In the genomic region with DNA sequence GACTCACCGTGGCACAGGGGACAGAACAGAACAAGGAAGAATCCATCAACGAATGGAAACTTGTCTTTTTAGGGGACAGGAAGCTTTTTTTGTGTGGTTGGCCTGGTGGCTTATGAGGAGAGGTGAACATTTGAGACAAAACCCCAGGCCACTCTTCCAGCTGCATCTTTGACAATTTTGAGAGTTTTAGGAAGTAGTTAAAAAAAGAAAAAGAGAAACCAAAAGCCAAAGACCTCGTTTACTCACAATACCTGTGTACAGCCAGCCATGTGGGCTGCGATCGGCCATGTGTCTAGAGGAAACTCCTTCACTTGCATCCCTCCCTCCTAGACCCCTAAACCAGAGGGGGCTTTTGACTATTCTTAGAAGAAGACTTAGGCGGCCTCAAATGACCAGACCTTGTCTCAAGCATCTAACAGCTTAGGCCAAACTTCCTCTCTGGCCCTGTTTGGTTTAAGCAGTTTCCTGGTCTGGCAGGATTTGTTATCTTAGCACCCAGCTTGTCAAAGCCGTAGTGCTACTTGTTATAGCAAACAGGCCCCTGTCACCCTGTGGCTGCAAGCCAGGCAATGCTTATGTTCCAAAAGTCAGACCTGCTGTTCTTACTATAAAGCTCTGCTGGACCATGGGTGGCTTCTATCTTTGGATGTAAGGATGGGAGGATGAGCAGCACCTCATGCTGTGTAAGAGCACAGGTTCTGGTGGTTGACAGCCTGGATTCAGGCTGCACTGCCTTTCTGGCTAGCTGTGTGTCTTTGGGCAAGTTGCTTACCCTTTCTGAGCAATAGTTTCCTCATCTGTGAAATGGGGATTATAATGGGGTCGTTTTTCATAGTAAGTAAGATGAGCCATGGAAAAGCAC, we compare ENCODE assay signal across 8 cellular contexts. TPM values are rescaled to one million over a fixed set of nuclear protein-coding genes. Genes with fewer than 3 reads are reported as not detected.
A peak's percentile ranks its signal among the peaks of the same experiment; 100 is the strongest.
DNase-seq lines count a peak whose midpoint lies in the region; ATAC-seq lines count a peak whose summit lies in the region.

No MANE protein-coding gene starts in this region.

- H3K27me3 Mint-ChIP-seq in activated naive CD8-positive, alpha-beta T cell treated with anti-CD3 and anti-CD28 coated beads, Interleukin-2, amount 10 ng/mL, durations not matched to agents 7 days and 5 days = no peaks in the 10 kb centered on the region
- no peaks in the 10 kb centered on the region for H3K27me3 Mint-ChIP-seq in natural killer cell treated with Interleukin-12 subunit alpha and Interleukin-12 subunit beta and Interleukin-15 and Interleukin-18, amount 100 ng/mL, for 72 hours

- peak; percentile 80 for DNase-seq in SKM-1 treated with dmso at 0.1 percent for 144 hours (lab: John Stamatoyannopoulos, UW; ENCODE audit: unreplicated experiment)
- DNase-seq in activated naive CD8-positive, alpha-beta T cell treated with anti-CD3 and anti-CD28 coated beads, Interleukin-2, amount 10 ng/mL, durations not matched to agents 7 days and 5 days = peak; percentile 61
- peak; percentile 90 for DNase-seq in natural killer cell treated with Interleukin-12 subunit alpha and Interleukin-12 subunit beta and Interleukin-15 and Interleukin-18, amount 100 ng/mL, for 72 hours (ENCODE audit: low spot score)
- no peak for DNase-seq in cerebellar cortex (ENCODE audit: low spot score)
- no peak for DNase-seq in GOT3 (lab: John Stamatoyannopoulos, UW)
- DNase-seq in NCI-H510A treated with DMSO at 0.1 percent for 48 hours (lab: John Stamatoyannopoulos, UW) = no peak

- POLR2A ChIA-PET in activated naive CD8-positive, alpha-beta T cell treated with anti-CD3 and anti-CD28 coated beads, Interleukin-2, amount 10 ng/mL, durations not matched to agents 7 days and 5 days (lab: Charles Lee) = interaction anchor here (0.9 to 5.5 kb wide), 6 partner anchors 11 to 72 kb away, joined by 3 to 47 read pairs (median 5); a partner anchor contains a TSS

- peaks cover 82% of the 10 kb centered on the region for H3K4me1 Mint-ChIP-seq in activated naive CD8-positive, alpha-beta T cell treated with anti-CD3 and anti-CD28 coated beads, Interleukin-2, amount 10 ng/mL, durations not matched to agents 7 days and 5 days
- H3K4me1 Mint-ChIP-seq in natural killer cell treated with Interleukin-12 subunit alpha and Interleukin-12 subunit beta and Interleukin-15 and Interleukin-18, amount 100 ng/mL, for 72 hours (ENCODE audit: low read depth in 2 of 2) = peaks cover 76 to 86% of the 10 kb centered on the region in 2 donors

- peak overlapping the region; percentile 67 for H3K4me3 Mint-ChIP-seq in activated naive CD8-positive, alpha-beta T cell treated with anti-CD3 and anti-CD28 coated beads, Interleukin-2, amount 10 ng/mL, durations not matched to agents 7 days and 5 days
- peak overlapping the region; percentile 85 for H3K4me3 Mint-ChIP-seq in natural killer cell treated with Interleukin-12 subunit alpha and Interleukin-12 subunit beta and Interleukin-15 and Interleukin-18, amount 100 ng/mL, for 72 hours

- peaks cover 10% of the 10 kb centered on the region for H3K36me3 Mint-ChIP-seq in activated naive CD8-positive, alpha-beta T cell treated with anti-CD3 and anti-CD28 coated beads, Interleukin-2, amount 10 ng/mL, durations not matched to agents 7 days and 5 days
- H3K36me3 Mint-ChIP-seq in natural killer cell treated with Interleukin-12 subunit alpha and Interleukin-12 subunit beta and Interleukin-15 and Interleukin-18, amount 100 ng/mL, for 72 hours = peaks cover 11% of the 10 kb centered on the region

- H3K9me3 Mint-ChIP-seq in activated naive CD8-positive, alpha-beta T cell treated with anti-CD3 and anti-CD28 coated beads, Interleukin-2, amount 10 ng/mL, durations not matched to agents 7 days and 5 days = no peaks in the 10 kb centered on the region
- no peaks in the 10 kb centered on the region for H3K9me3 Mint-ChIP-seq in natural killer cell treated with Interleukin-12 subunit alpha and Interleukin-12 subunit beta and Interleukin-15 and Interleukin-18, amount 100 ng/mL, for 72 hours

- peak; percentile 35 for ATAC-seq in GM18502 (IDR thresholded peaks at IDR 0.05; ENCODE audit: poor library complexity, unreplicated experiment)
- ATAC-seq in HG02885 (IDR thresholded peaks at IDR 0.05; ENCODE audit: poor library complexity, unreplicated experiment) = peak; percentile 38
- peak; percentile 44 for ATAC-seq in activated naive CD8-positive, alpha-beta T cell treated with anti-CD3 and anti-CD28 coated beads, Interleukin-2, amount 10 ng/mL, durations not matched to agents 7 days and 5 days (ENCODE audit: low read depth)
- peak; percentile 41 to 70 for ATAC-seq in natural killer cell treated with Interleukin-12 subunit alpha and Interleukin-12 subunit beta and Interleukin-15 and Interleukin-18, amount 100 ng/mL, for 72 hours

- H3K27ac Mint-ChIP-seq in activated naive CD8-positive, alpha-beta T cell treated with anti-CD3 and anti-CD28 coated beads, Interleukin-2, amount 10 ng/mL, durations not matched to agents 7 days and 5 days = peak overlapping the region; percentile 99
- H3K27ac Mint-ChIP-seq in natural killer cell treated with Interleukin-12 subunit alpha and Interleukin-12 subunit beta and Interleukin-15 and Interleukin-18, amount 100 ng/mL, for 72 hours = peak overlapping the region; percentile 98 to 99

RNA-seq across cellular contexts. Expression of a gene that starts 17.7 kb away (rescaled TPM):
- 10 to 100 TPM; 57.0 to 60.2 TPM for total RNA-seq in activated naive CD8-positive, alpha-beta T cell treated with anti-CD3 and anti-CD28 coated beads, Interleukin-2, amount 10 ng/mL, durations not matched to agents 7 days and 5 days
- total RNA-seq in natural killer cell treated with Interleukin-12 subunit alpha and Interleukin-12 subunit beta and Interleukin-15 and Interleukin-18, amount 100 ng/mL, for 72 hours = 100 to 1,000 TPM; 122 to 236 TPM

Comparison
In these comparisons a context has a peak if more than half of its experiments do, and no peak if none do; other contexts are left out.
1. DNase-seq: peak in SKM-1 treated with dmso at 0.1 percent for 144 hours (single experiment), activated naive CD8-positive, alpha-beta T cell treated with anti-CD3 and anti-CD28 coated beads, Interleukin-2, amount 10 ng/mL, durations not matched to agents 7 days and 5 days (single experiment) and natural killer cell treated with Interleukin-12 subunit alpha and Interleukin-12 subunit beta and Interleukin-15 and Interleukin-18, amount 100 ng/mL, for 72 hours (single experiment); none in cerebellar cortex (single experiment), GOT3 (single experiment) and NCI-H510A treated with DMSO at 0.1 percent for 48 hours (single experiment).
2. Peak in every context shown above with its lines, with median percentiles within 50 percentile points of each other: ATAC-seq.